Comparison of ENCODE assay signal across 1 cellular context in genomic region chr10:102917314-102917961, GRCh38.
TF ChIP-seq lines count a peak whose summit lies in the region.

No MANE protein-coding gene starts in this region.

TF ChIP-seq in HepG2, 621 proteins besides CTCF, POLR2A, EP300 and RAD21 (continued from another document and continues in another):
- TF ChIP-seq ZNF784 (CRISPR knock-in tag; IDR thresholded peaks at IDR 0.05; ENCODE audit: borderline replicate concordance) (no peak), ZNF280B (CRISPR knock-in tag; IDR thresholded peaks at IDR 0.05; ENCODE audit: borderline replicate concordance) (no peak), ZNF343 (CRISPR knock-in tag; IDR thresholded peaks at IDR 0.05) (no peak), LCORL (IDR thresholded peaks at IDR 0.05) (no peak), LCORL (CRISPR knock-in tag; IDR thresholded peaks at IDR 0.05) (peak; percentile 94), BORCS8-MEF2B (CRISPR knock-in tag; IDR thresholded peaks at IDR 0.05) (no peak), ZSCAN21 (CRISPR knock-in tag; IDR thresholded peaks at IDR 0.05; ENCODE audit: borderline replicate concordance) (no peak; the same call in 1 of the 2 replicates), PAX8 (CRISPR knock-in tag; IDR thresholded peaks at IDR 0.05; ENCODE audit: borderline replicate concordance) (no peak), MZF1 (CRISPR knock-in tag; IDR thresholded peaks at IDR 0.05; ENCODE audit: borderline replicate concordance) (0 out of 2 replicates have a peak, but pooled peaks have one; percentile 58), ZSCAN31 (CRISPR knock-in tag; IDR thresholded peaks at IDR 0.05; ENCODE audit: low read depth) (no peak; the same call in 1 of the 2 replicates), SIX1 (CRISPR knock-in tag; IDR thresholded peaks at IDR 0.05; ENCODE audit: borderline replicate concordance) (no peak), NR2C2 (CRISPR knock-in tag; IDR thresholded peaks at IDR 0.05; ENCODE audit: borderline replicate concordance) (no peak), ZNF713 (CRISPR knock-in tag; IDR thresholded peaks at IDR 0.05) (no peak), ZNF446 (CRISPR knock-in tag; IDR thresholded peaks at IDR 0.05) (no peak), ZNF792 (CRISPR knock-in tag; IDR thresholded peaks at IDR 0.05) (no peak), ZSCAN9 (CRISPR knock-in tag; IDR thresholded peaks at IDR 0.05; ENCODE audit: borderline replicate concordance) (no peak), ELF3 (CRISPR knock-in tag; IDR thresholded peaks at IDR 0.05) (no peak), SAFB2 (CRISPR knock-in tag; IDR thresholded peaks at IDR 0.05; ENCODE audit: borderline replicate concordance, low read depth) (peak; percentile 37; the same call in 1 of the 2 replicates), ZNF816 (CRISPR knock-in tag; IDR thresholded peaks at IDR 0.05; ENCODE audit: borderline replicate concordance) (peak; percentile 77), TCF7L2 (IDR thresholded peaks at IDR 0.05; ENCODE audit: low read depth, low read length) (no peak), CBX2 (IDR thresholded peaks at IDR 0.05; ENCODE audit: low read depth, low read length) (no peak), CBX2 (CRISPR knock-in tag; IDR thresholded peaks at IDR 0.05; ENCODE audit: low read depth) (no peak), GLI4 (CRISPR knock-in tag; IDR thresholded peaks at IDR 0.05; ENCODE audit: borderline replicate concordance) (no peak), HIVEP1 (CRISPR knock-in tag; IDR thresholded peaks at IDR 0.05) (no peak), GATA4 (IDR thresholded peaks at IDR 0.05; ENCODE audit: borderline replicate concordance, low read depth) (no peak), EEA1 (CRISPR knock-in tag; IDR thresholded peaks at IDR 0.05; ENCODE audit: borderline replicate concordance) (peak; percentile 72; the same call in 1 of the 2 replicates), ZNF678 (CRISPR knock-in tag; IDR thresholded peaks at IDR 0.05) (no peak), PPARG (CRISPR knock-in tag; conservative IDR thresholded peaks at IDR 0.05) (no peak), ZNF496 (CRISPR knock-in tag; IDR thresholded peaks at IDR 0.05; ENCODE audit: insufficient replicate concordance) (no peak), KDM3A (CRISPR knock-in tag; IDR thresholded peaks at IDR 0.05; ENCODE audit: low read depth) (peak; percentile 37; the same call in 1 of the 2 replicates), RFXANK (CRISPR knock-in tag; IDR thresholded peaks at IDR 0.05) (no peak), ZNF577 (CRISPR knock-in tag; IDR thresholded peaks at IDR 0.05; ENCODE audit: borderline replicate concordance, low read depth) (no peak), CENPT (CRISPR knock-in tag; IDR thresholded peaks at IDR 0.05; ENCODE audit: low read depth) (no peak), GABPA (IDR thresholded peaks at IDR 0.05; ENCODE audit: low read depth, low read length) (no peak), GABPA (CRISPR knock-in tag; IDR thresholded peaks at IDR 0.05; ENCODE audit: low read depth) (no peak), PRDM15 (CRISPR knock-in tag; IDR thresholded peaks at IDR 0.05) (no peak; the same call in 1 of the 2 replicates), ZNF549 (CRISPR knock-in tag; IDR thresholded peaks at IDR 0.05) (no peak), ATAD3A (CRISPR knock-in tag; IDR thresholded peaks at IDR 0.05) (no peak), ZNF574 (CRISPR knock-in tag; IDR thresholded peaks at IDR 0.05) (peak; percentile 45; the same call in 1 of the 2 replicates), ZNF672 (CRISPR knock-in tag; IDR thresholded peaks at IDR 0.05) (no peak)
- TF ChIP-seq, protein P1, sequence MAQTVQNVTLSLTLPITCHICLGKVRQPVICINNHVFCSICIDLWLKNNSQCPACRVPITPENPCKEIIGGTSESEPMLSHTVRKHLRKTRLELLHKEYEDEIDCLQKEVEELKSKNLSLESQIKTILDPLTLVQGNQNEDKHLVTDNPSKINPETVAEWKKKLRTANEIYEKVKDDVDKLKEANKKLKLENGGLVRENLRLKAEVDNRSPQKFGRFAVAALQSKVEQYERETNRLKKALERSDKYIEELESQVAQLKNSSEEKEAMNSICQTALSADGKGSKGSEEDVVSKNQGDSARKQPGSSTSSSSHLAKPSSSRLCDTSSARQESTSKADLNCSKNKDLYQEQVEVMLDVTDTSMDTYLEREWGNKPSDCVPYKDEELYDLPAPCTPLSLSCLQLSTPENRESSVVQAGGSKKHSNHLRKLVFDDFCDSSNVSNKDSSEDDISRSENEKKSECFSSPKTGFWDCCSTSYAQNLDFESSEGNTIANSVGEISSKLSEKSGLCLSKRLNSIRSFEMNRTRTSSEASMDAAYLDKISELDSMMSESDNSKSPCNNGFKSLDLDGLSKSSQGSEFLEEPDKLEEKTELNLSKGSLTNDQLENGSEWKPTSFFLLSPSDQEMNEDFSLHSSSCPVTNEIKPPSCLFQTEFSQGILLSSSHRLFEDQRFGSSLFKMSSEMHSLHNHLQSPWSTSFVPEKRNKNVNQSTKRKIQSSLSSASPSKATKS (CRISPR knock-in tag; IDR thresholded peaks at IDR 0.05), result no peak; the same call in 1 of the 2 replicates
- TF ChIP-seq, protein P2, sequence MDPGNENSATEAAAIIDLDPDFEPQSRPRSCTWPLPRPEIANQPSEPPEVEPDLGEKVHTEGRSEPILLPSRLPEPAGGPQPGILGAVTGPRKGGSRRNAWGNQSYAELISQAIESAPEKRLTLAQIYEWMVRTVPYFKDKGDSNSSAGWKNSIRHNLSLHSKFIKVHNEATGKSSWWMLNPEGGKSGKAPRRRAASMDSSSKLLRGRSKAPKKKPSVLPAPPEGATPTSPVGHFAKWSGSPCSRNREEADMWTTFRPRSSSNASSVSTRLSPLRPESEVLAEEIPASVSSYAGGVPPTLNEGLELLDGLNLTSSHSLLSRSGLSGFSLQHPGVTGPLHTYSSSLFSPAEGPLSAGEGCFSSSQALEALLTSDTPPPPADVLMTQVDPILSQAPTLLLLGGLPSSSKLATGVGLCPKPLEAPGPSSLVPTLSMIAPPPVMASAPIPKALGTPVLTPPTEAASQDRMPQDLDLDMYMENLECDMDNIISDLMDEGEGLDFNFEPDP (CRISPR knock-in tag; conservative IDR thresholded peaks at IDR 0.05), result no peak
- TF ChIP-seq, protein P3, sequence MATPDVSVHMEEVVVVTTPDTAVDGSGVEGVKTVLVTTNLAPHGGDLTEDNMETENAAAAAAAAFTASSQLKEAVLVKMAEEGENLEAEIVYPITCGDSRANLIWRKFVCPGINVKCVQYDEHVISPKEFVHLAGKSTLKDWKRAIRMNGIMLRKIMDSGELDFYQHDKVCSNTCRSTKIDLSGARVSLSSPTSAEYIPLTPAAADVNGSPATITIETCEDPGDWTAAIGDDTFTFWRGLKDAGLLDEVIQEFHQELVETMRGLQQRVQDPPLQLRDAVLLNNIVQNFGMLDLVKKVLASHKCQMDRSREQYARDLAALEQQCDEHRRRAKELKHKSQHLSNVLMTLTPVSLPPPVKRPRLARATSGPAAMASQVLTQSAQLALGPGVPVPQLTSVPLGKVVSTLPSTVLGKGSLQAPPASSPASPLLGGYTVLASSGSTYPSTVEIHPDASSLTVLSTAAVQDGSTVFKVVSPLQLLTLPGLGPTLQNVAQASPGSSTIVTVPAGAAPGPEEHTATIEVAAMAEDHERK (CRISPR knock-in tag; IDR thresholded peaks at IDR 0.05; ENCODE audit: low read depth), result no peak
- TF ChIP-seq, protein P4, sequence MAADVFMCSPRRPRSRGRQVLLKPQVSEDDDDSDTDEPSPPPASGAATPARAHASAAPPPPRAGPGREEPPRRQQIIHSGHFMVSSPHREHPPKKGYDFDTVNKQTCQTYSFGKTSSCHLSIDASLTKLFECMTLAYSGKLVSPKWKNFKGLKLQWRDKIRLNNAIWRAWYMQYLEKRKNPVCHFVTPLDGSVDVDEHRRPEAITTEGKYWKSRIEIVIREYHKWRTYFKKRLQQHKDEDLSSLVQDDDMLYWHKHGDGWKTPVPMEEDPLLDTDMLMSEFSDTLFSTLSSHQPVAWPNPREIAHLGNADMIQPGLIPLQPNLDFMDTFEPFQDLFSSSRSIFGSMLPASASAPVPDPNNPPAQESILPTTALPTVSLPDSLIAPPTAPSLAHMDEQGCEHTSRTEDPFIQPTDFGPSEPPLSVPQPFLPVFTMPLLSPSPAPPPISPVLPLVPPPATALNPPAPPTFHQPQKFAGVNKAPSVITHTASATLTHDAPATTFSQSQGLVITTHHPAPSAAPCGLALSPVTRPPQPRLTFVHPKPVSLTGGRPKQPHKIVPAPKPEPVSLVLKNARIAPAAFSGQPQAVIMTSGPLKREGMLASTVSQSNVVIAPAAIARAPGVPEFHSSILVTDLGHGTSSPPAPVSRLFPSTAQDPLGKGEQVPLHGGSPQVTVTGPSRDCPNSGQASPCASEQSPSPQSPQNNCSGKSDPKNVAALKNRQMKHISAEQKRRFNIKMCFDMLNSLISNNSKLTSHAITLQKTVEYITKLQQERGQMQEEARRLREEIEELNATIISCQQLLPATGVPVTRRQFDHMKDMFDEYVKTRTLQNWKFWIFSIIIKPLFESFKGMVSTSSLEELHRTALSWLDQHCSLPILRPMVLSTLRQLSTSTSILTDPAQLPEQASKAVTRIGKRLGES (CRISPR knock-in tag; IDR thresholded peaks at IDR 0.05; ENCODE audit: borderline replicate concordance), result no peak
- TF ChIP-seq, protein P5, sequence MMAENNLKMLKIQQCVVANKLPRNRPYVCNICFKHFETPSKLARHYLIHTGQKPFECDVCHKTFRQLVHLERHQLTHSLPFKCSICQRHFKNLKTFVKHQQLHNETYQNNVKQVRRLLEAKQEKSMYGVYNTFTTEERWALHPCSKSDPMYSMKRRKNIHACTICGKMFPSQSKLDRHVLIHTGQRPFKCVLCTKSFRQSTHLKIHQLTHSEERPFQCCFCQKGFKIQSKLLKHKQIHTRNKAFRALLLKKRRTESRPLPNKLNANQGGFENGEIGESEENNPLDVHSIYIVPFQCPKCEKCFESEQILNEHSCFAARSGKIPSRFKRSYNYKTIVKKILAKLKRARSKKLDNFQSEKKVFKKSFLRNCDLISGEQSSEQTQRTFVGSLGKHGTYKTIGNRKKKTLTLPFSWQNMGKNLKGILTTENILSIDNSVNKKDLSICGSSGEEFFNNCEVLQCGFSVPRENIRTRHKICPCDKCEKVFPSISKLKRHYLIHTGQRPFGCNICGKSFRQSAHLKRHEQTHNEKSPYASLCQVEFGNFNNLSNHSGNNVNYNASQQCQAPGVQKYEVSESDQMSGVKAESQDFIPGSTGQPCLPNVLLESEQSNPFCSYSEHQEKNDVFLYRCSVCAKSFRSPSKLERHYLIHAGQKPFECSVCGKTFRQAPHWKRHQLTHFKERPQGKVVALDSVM (CRISPR knock-in tag; IDR thresholded peaks at IDR 0.05), result peak; percentile 62; the same call in 1 of the 2 replicates
